23 cellular contexts compared by ENCODE assay signal in the genomic region with DNA sequence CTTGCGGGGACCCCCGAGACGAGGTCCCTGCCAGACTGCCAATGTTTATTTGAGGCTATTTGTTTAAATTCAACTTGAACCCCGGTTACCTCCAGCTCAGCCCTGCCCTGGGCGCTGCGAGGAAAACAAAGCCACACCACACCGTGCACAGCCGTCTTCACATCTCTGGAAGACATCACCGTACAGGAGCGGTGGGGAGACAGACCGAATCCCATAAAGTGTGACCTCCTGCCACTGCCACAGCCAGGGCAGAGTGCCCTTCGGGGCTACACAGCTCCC.
"Had no signal": no experiment of that assay in that cellular context is flagged by ENCODE, and none has a peak within 500 bp of the region (broad histone marks: within the 10 kb centered on the region; RNA-seq: fewer than 3 reads in every experiment).

No MANE protein-coding gene starts in this region.

- H3K27me3 Mint-ChIP-seq: activated CD4-positive, alpha-beta memory T cell treated with anti-CD3 and anti-CD28 coated beads, Interleukin-2, amount 10 ng/mL, durations not matched to agents 7 days and 5 days; activated CD4-positive, alpha-beta T cell treated with anti-CD3 and anti-CD28 coated beads for 36 hours; activated CD8-positive, alpha-beta memory T cell treated with anti-CD3 and anti-CD28 coated beads, Interleukin-2, amount 10 ng/mL, durations not matched to agents 7 days and 5 days; activated T-helper 17 cell treated with anti-CD3 and anti-CD28 coated beads, Interleukin-2, amount 50 U/mL, for 72 hours; stimulated activated naive CD8-positive, alpha-beta T cell treated with anti-CD3 and anti-CD28 coated beads, Interleukin-15, Interleukin-2, amounts not matched to agents 100 ng/mL and 50 ng/mL, for 24 hours had no signal

- H3K27ac Mint-ChIP-seq: activated CD4-positive, alpha-beta memory T cell treated with anti-CD3 and anti-CD28 coated beads, Interleukin-2, amount 10 ng/mL, durations not matched to agents 7 days and 5 days; activated CD4-positive, alpha-beta T cell treated with anti-CD3 and anti-CD28 coated beads for 36 hours; activated CD8-positive, alpha-beta memory T cell treated with anti-CD3 and anti-CD28 coated beads, Interleukin-2, amount 10 ng/mL, durations not matched to agents 7 days and 5 days; stimulated activated naive CD8-positive, alpha-beta T cell treated with anti-CD3 and anti-CD28 coated beads, Interleukin-15, Interleukin-2, amounts not matched to agents 100 ng/mL and 50 ng/mL, for 24 hours had no signal

- H3K27me3 ChIP-seq: colonic mucosa, gastrocnemius medialis, heart left ventricle, transverse colon, uterus had no signal

- H3K4me1 ChIP-seq: colonic mucosa, gastrocnemius medialis, uterus had no signal

- H3K9me3 Mint-ChIP-seq: activated CD4-positive, alpha-beta memory T cell treated with anti-CD3 and anti-CD28 coated beads, Interleukin-2, amount 10 ng/mL, durations not matched to agents 7 days and 5 days; activated T-helper 17 cell treated with anti-CD3 and anti-CD28 coated beads, Interleukin-2, amount 50 U/mL, for 72 hours; nephron; stimulated activated naive CD8-positive, alpha-beta T cell treated with anti-CD3 and anti-CD28 coated beads, Interleukin-15, Interleukin-2, amounts not matched to agents 100 ng/mL and 50 ng/mL, for 24 hours had no signal

- H3K4me3 Mint-ChIP-seq: activated CD4-positive, alpha-beta memory T cell treated with anti-CD3 and anti-CD28 coated beads, Interleukin-2, amount 10 ng/mL, durations not matched to agents 7 days and 5 days; activated CD4-positive, alpha-beta T cell treated with anti-CD3 and anti-CD28 coated beads for 36 hours; activated CD8-positive, alpha-beta memory T cell treated with anti-CD3 and anti-CD28 coated beads, Interleukin-2, amount 10 ng/mL, durations not matched to agents 7 days and 5 days; activated T-helper 17 cell treated with anti-CD3 and anti-CD28 coated beads, Interleukin-2, amount 50 U/mL, for 72 hours; nephron; stimulated activated naive CD8-positive, alpha-beta T cell treated with anti-CD3 and anti-CD28 coated beads, Interleukin-15, Interleukin-2, amounts not matched to agents 100 ng/mL and 50 ng/mL, for 24 hours had no signal

- H3K36me3 Mint-ChIP-seq: activated CD8-positive, alpha-beta memory T cell treated with anti-CD3 and anti-CD28 coated beads, Interleukin-2, amount 10 ng/mL, durations not matched to agents 7 days and 5 days had no signal

- H3K4me3 ChIP-seq: colonic mucosa, gastrocnemius medialis, heart left ventricle, transverse colon, uterus had no signal

- H3K36me3 ChIP-seq: brain microvascular endothelial cell, colonic mucosa, gastrocnemius medialis, transverse colon, uterus, WERI-Rb-1 had no signal

- H3K27ac ChIP-seq: brain microvascular endothelial cell, colonic mucosa, gastrocnemius medialis, transverse colon, uterus had no signal

- DNase-seq: activated CD4-positive, alpha-beta memory T cell treated with anti-CD3 and anti-CD28 coated beads, Interleukin-2, amount 10 ng/mL, durations not matched to agents 7 days and 5 days; activated CD4-positive, alpha-beta T cell treated with anti-CD3 and anti-CD28 coated beads for 36 hours; activated CD8-positive, alpha-beta memory T cell treated with anti-CD3 and anti-CD28 coated beads, Interleukin-2, amount 10 ng/mL, durations not matched to agents 7 days and 5 days; activated naive CD4-positive, alpha-beta T cell; activated T-cell treated with anti-CD3 and anti-CD28 coated beads, Interleukin-2, amount 50 U/mL, for 1 hour; anterior cingulate cortex; brain microvascular endothelial cell; central memory CD4-positive, alpha-beta T cell; colonic mucosa; gastrocnemius medialis; heart left ventricle; left ventricle myocardium superior; occipital lobe; stimulated activated CD4-positive, alpha-beta T cell treated with anti-CD3 and anti-CD28 coated beads, Interleukin-12 subunit alpha, Interleukin-12 subunit beta, amount 100 ng/mL, for 4 hours; stimulated activated CD4-positive, alpha-beta T cell treated with anti-CD3 and anti-CD28 coated beads, Interleukin-1b, Interleukin-23, amount 100 ng/mL, for 48 hours; stimulated activated CD8-positive, alpha-beta memory T cell treated with anti-CD3 and anti-CD28 coated beads, Interleukin-4, amount 100 ng/mL, for 48 hours; T-helper 2 cell; transverse colon; uterus; WERI-Rb-1 had no signal

- ATAC-seq: activated CD4-positive, alpha-beta T cell treated with anti-CD3 and anti-CD28 coated beads for 36 hours; activated CD8-positive, alpha-beta memory T cell treated with anti-CD3 and anti-CD28 coated beads, Interleukin-2, amount 10 ng/mL, durations not matched to agents 7 days and 5 days; activated T-helper 17 cell treated with anti-CD3 and anti-CD28 coated beads, Interleukin-2, amount 50 U/mL, for 72 hours; gastrocnemius medialis; heart left ventricle; left ventricle myocardium superior had no signal
